ENCODE assay signal across 33 cellular contexts in genomic region chr16:67598527-67598926, GRCh38. TPM values are rescaled to one million over a fixed set of nuclear protein-coding genes. Genes with fewer than 3 reads are reported as not detected.
DNase-seq lines count a peak whose midpoint lies in the region; ATAC-seq, FAIRE-seq and TF ChIP-seq lines count a peak whose summit lies in the region.
"Had no signal": no experiment of that assay in that cellular context is flagged by ENCODE, and none has a peak within 500 bp of the region (broad histone marks: within the 10 kb centered on the region; RNA-seq: fewer than 3 reads in every experiment).

No MANE protein-coding gene starts in this region.

- H3K18ac ChIP-seq in IMR-90 (ENCODE audit: low read depth, low read length) (peak overlapping the region; percentile 6; the same call in 1 of the 2 replicates), H1 (ENCODE audit: extremely low read depth, low read length) (no peak overlapping the region)

- POLR2A ChIA-PET in A673 (lab: Charles Lee; ENCODE audit: low non-redundant PET) (no interaction called here), IMR-90 (lab: Charles Lee; ENCODE audit: unreplicated experiment) (no interaction called here), H1 (lab: Charles Lee; ENCODE audit: partially characterized antibody) (interaction anchor here (1.2 kb wide), 1 partner anchor 43 kb away, joined by 3 read pairs; no protein-coding TSS in a partner anchor)

- DNase-seq in A673 (ENCODE audit: low spot score) (no peak), IMR-90 (peak; percentile 54), H1 (ENCODE audit: low read depth in 1 of 2, low spot score in 2 of 2) (no peak), nephron progenitor cell (no peak), mucosa of gallbladder (ENCODE audit: low spot score) (no peak), activated gamma-delta T cell treated with Interleukin-2 at 50 U/mL for 16 hours (no peak), kidney glomerular epithelial cell (lab: John Stamatoyannopoulos, UW) (no peak)
- DNase-seq: activated CD4-positive, alpha-beta T cell treated with anti-CD3 and anti-CD28 coated beads, Interleukin-2, amount 50 U/mL, for 48 hours; activated CD4-positive, CD25-positive, alpha-beta regulatory T cell treated with anti-CD3 and anti-CD28 coated beads, Interleukin-2, amount 50 U/mL, for 72 hours; activated naive CD4-positive, alpha-beta T cell treated with anti-CD3 and anti-CD28 coated beads, Interleukin-2, amount 10 ng/mL, durations not matched to agents 7 days and 5 days; anterior cingulate cortex; colonic mucosa; DMS153; effector CD8-positive, alpha-beta T cell; H7; head of caudate nucleus; naive thymus-derived CD8-positive, alpha-beta T cell; NCI-H1436 treated with DMSO at 0.1 percent for 48 hours; NCI-H226; NCI-H526 treated with DMSO at 0.1 percent for 48 hours; occipital lobe; Right ventricle myocardium superior; stimulated activated CD4-positive, alpha-beta T cell treated with anti-CD3 and anti-CD28 coated beads, Interleukin-1b, Interleukin-23, amount 100 ng/mL, for 48 hours; stomach; thyroid gland had no signal

- H3K14ac ChIP-seq in IMR-90 (replicated peaks; ENCODE audit: low read depth, low read length) (no peak overlapping the region), H1 (ENCODE audit: insufficient read length) (no peak overlapping the region)

- in situ Hi-C loops in IMR-90 (cut with MboI; ENCODE audit: low sequenced_read_pairs): no loop called here

- H3K27ac ChIP-seq in A673 (ENCODE audit: low read depth, low read length, poor library complexity, severe bottlenecking) (peak overlapping the region; percentile 37), IMR-90 (ENCODE audit: insufficient read depth, low read length) (peak overlapping the region; percentile 63; the same call in 1 of the 2 replicates), H1 (ENCODE audit: low read depth, low read length) (no peak overlapping the region)
- H3K27ac ChIP-seq: breast epithelium, colonic mucosa, stomach, thyroid gland had no signal

- H3K23ac ChIP-seq in IMR-90 (ENCODE audit: low read depth, low read length): no peak overlapping the region
- no peak overlapping the region for H3K23ac ChIP-seq in H1 (ENCODE audit: insufficient read length)

- FAIRE-seq in H1 (lab: Jason Lieb, UNC): no peak
- FAIRE-seq: A204.1, GM12878, keratinocyte had no signal

- H2AK9ac ChIP-seq in IMR-90 (replicated peaks; ENCODE audit: low read depth, low read length, poor library complexity): no peak overlapping the region

- no peak overlapping the region for H2AFZ ChIP-seq in IMR-90 (replicated peaks; ENCODE audit: low read length, poor library complexity)
- no peak overlapping the region for H2AFZ ChIP-seq in H1 (ENCODE audit: low read length)

- 54% methylated on average over 3 of the region's 4 CpGs; no CpG with 5 or more reads in 1 of the 2 experiments for WGBS in IMR-90 (ENCODE audit: extremely low coverage in 2 of 2, insufficient read length in 1 of 2), 2 experiments
- WGBS in H1 (ENCODE audit: extremely low coverage in 1 of 2, insufficient coverage in 1 of 2, insufficient read length in 1 of 2, insufficient replicate concordance in 2 of 2, low coverage in 1 of 2, low lambda C conversion rate in 2 of 2, missing lambda C conversion rate in 1 of 2), 2 experiments: 84% methylated on average over 4 of the region's 4 CpGs; no CpG with 5 or more reads in 1 of the 2 experiments

- H3K36me3 Mint-ChIP-seq in nephron progenitor cell (ENCODE audit: low read depth): peaks cover 20% of the 10 kb centered on the region

- H2BK5ac ChIP-seq in IMR-90 (ENCODE audit: low read depth, low read length, poor library complexity, severe bottlenecking) (no peak overlapping the region), H1 (ENCODE audit: low read depth, low read length) (no peak overlapping the region)

- no peak overlapping the region for H3K4ac ChIP-seq in IMR-90 (ENCODE audit: low read depth, low read length)
- H3K4ac ChIP-seq in H1 (replicated peaks; ENCODE audit: insufficient read length, low read depth, low read length): no peak overlapping the region

- no peak overlapping the region for H3K4me3 Mint-ChIP-seq in nephron progenitor cell
- H3K4me3 Mint-ChIP-seq: activated naive CD4-positive, alpha-beta T cell treated with anti-CD3 and anti-CD28 coated beads, Interleukin-2, amount 10 ng/mL, durations not matched to agents 7 days and 5 days; B cell; naive thymus-derived CD8-positive, alpha-beta T cell had no signal

- no peaks in the 10 kb centered on the region for H3K9me3 ChIP-seq in A673 (ENCODE audit: low read depth, low read length, poor library complexity, severe bottlenecking)
- H3K9me3 ChIP-seq in IMR-90 (ENCODE audit: control insufficient read depth, insufficient read depth, low read length): no peaks in the 10 kb centered on the region
- H3K9me3 ChIP-seq in H1 (ENCODE audit: insufficient read depth in 2 of 2, low read depth in 1 of 2, low read length in 1 of 2): no peaks in the 10 kb centered on the region
- H3K9me3 ChIP-seq: breast epithelium, colonic mucosa, stomach, thyroid gland had no signal

- H2BK20ac ChIP-seq in IMR-90 (ENCODE audit: low read depth, low read length) (no peak overlapping the region), H1 (ENCODE audit: low read length) (no peak overlapping the region)

- ATAC-seq in IMR-90 (ENCODE audit: low read depth) (peak; percentile 58), HG03342 (IDR thresholded peaks at IDR 0.05; ENCODE audit: unreplicated experiment) (no peak)
- ATAC-seq: GM12878; naive thymus-derived CD8-positive, alpha-beta T cell; Panc1; SK-N-SH treated with all-trans-retinoic acid at 6 μM for 48 hours had no signal

- peak overlapping the region; percentile 49 for H3K27ac Mint-ChIP-seq in nephron progenitor cell
- H3K27ac Mint-ChIP-seq: activated naive CD4-positive, alpha-beta T cell treated with anti-CD3 and anti-CD28 coated beads, Interleukin-2, amount 10 ng/mL, durations not matched to agents 7 days and 5 days; B cell had no signal

- H3K27me3 ChIP-seq in A673 (replicated peaks; ENCODE audit: insufficient read depth, low read depth, low read length, poor library complexity) (no peaks in the 10 kb centered on the region), IMR-90 (ENCODE audit: control insufficient read depth, insufficient read depth, low read length) (no peaks in the 10 kb centered on the region), H1 (replicated peaks in 1 of 4; ENCODE audit: control insufficient read depth in 3 of 4, extremely low read depth in 1 of 4, insufficient read depth in 3 of 4, low read length in 3 of 4) (no peaks in the 10 kb centered on the region)
- H3K27me3 ChIP-seq: breast epithelium, colonic mucosa, stomach, thyroid gland had no signal

- H3K9me3 Mint-ChIP-seq in nephron progenitor cell: no peaks in the 10 kb centered on the region
- H3K9me3 Mint-ChIP-seq: activated naive CD4-positive, alpha-beta T cell treated with anti-CD3 and anti-CD28 coated beads, Interleukin-2, amount 10 ng/mL, durations not matched to agents 7 days and 5 days; naive thymus-derived CD8-positive, alpha-beta T cell had no signal

- H4K20me1 ChIP-seq in IMR-90 (ENCODE audit: insufficient read depth, low read length) (peaks cover 18% of the 10 kb centered on the region), H1 (replicated peaks in 1 of 2; ENCODE audit: control insufficient read depth in 1 of 2, insufficient read depth in 2 of 2, low read length in 2 of 2) (no peaks in the 10 kb centered on the region)

- no peak overlapping the region for H4K8ac ChIP-seq in IMR-90 (ENCODE audit: low read depth in 2 of 2, low read length in 2 of 2)
- H4K8ac ChIP-seq in H1 (ENCODE audit: extremely low read depth, insufficient read depth, low read length): no peak overlapping the region

- CTCF ChIA-PET in A673 (lab: Charles Lee): no interaction called here
- CTCF ChIA-PET in IMR-90 (lab: Yijun Ruan, JAX): no interaction called here
- CTCF ChIA-PET in H1 (lab: Charles Lee; ENCODE audit: partially characterized antibody): interaction anchor here (1.1 to 6.9 kb wide), 4 partner anchors 11 to 55 kb away, joined by 3 to 46 read pairs (median 3); no protein-coding TSS in a partner anchor

- no peak overlapping the region for H2AK5ac ChIP-seq in IMR-90 (ENCODE audit: low read depth, low read length)
- H2AK5ac ChIP-seq in H1 (ENCODE audit: low read depth, low read length): 0 out of 2 replicates have a peak overlapping the region, but pooled peaks have one; percentile 75

- H3K9me1 ChIP-seq in IMR-90 (ENCODE audit: insufficient read depth, low read length): peaks cover 20% of the 10 kb centered on the region

- H3K79me1 ChIP-seq in IMR-90 (ENCODE audit: low read depth in 1 of 2, low read length in 2 of 2) (peaks cover 29 to 71% of the 10 kb centered on the region in 2 experiments), H1 (ENCODE audit: low read depth, low read length) (no peaks in the 10 kb centered on the region; the same call in 1 of the 2 replicates)

- H3K23me2 ChIP-seq in H1 (ENCODE audit: low read depth, low read length): peaks cover 2% of the 10 kb centered on the region; the same call in 1 of the 2 replicates

- H4K5ac ChIP-seq in IMR-90 (ENCODE audit: low read depth, low read length): peak overlapping the region; percentile 54; the same call in 1 of the 2 replicates
- no peak overlapping the region for H4K5ac ChIP-seq in H1 (ENCODE audit: insufficient read length, low read depth, low read length)

- H2BK12ac ChIP-seq in H1 (ENCODE audit: low read depth, low read length): no peak overlapping the region

- H3K4me1 ChIP-seq in A673 (ENCODE audit: insufficient read depth, low read length, poor library complexity, severe bottlenecking): peaks cover 5% of the 10 kb centered on the region
- H3K4me1 ChIP-seq in IMR-90 (ENCODE audit: control insufficient read depth, insufficient read depth, low read length): peaks cover 10% of the 10 kb centered on the region
- peaks cover 0 to 22% (median 13%) of the 10 kb centered on the region in 4 experiments for H3K4me1 ChIP-seq in H1 (replicated peaks in 1 of 4; ENCODE audit: control insufficient read depth in 3 of 4, insufficient read depth in 4 of 4, low read length in 3 of 4)
- H3K4me1 ChIP-seq: breast epithelium, colonic mucosa had no signal

- H3K27me3 Mint-ChIP-seq in nephron progenitor cell (ENCODE audit: low read depth, poor library complexity): no peaks in the 10 kb centered on the region
- H3K27me3 Mint-ChIP-seq: activated naive CD4-positive, alpha-beta T cell treated with anti-CD3 and anti-CD28 coated beads, Interleukin-2, amount 10 ng/mL, durations not matched to agents 7 days and 5 days; B cell; naive thymus-derived CD8-positive, alpha-beta T cell had no signal

- H2BK15ac ChIP-seq in IMR-90 (ENCODE audit: low read depth, low read length) (no peak overlapping the region), H1 (ENCODE audit: low read length) (no peak overlapping the region)

- peaks cover 42% of the 10 kb centered on the region for H3K4me1 Mint-ChIP-seq in nephron progenitor cell

- intact Hi-C loops in A673 (cut with micrococcal nuclease; ENCODE audit: unreplicated experiment): loop anchor here (2.0 kb wide), 1 partner anchor 34 kb away; no protein-coding TSS in a partner anchor
- intact Hi-C loops in IMR-90 (cut with micrococcal nuclease): loop anchor here (5.0 kb wide), 1 partner anchor 36 kb away; the partner anchor contains the start of gene CTCF

- no peaks in the 10 kb centered on the region for H3K36me3 ChIP-seq in A673 (ENCODE audit: insufficient read depth, low read length, poor library complexity, severe bottlenecking)
- H3K36me3 ChIP-seq in IMR-90 (ENCODE audit: control insufficient read depth, insufficient read depth, low read length): no peaks in the 10 kb centered on the region
- H3K36me3 ChIP-seq in H1 (ENCODE audit: control insufficient read depth in 2 of 4, insufficient read depth in 4 of 4, low read length in 3 of 4): peaks cover 0 to 3% (median 0%) of the 10 kb centered on the region in 4 experiments; a peak in 1 of 8 replicates
- H3K36me3 ChIP-seq: breast epithelium, colonic mucosa, thyroid gland had no signal

- no peak for TF ChIP-seq EP300 in H1 (IDR thresholded peaks at IDR 0.05; ENCODE audit: borderline replicate concordance in 1 of 2, low read depth in 2 of 2, low read length in 2 of 2)

- BruUV-seq in A673 (replicated peaks; lab: Mats Ljungman, UMichigan) (no TSS peak), IMR-90 (replicated peaks; lab: Mats Ljungman, UMichigan) (no TSS peak)

- peaks cover 3 to 68% of the 10 kb centered on the region in 2 experiments; a peak in 3 of 4 replicates for H3K79me2 ChIP-seq in H1 (ENCODE audit: control insufficient read depth in 1 of 2, insufficient read depth in 2 of 2, low read length in 2 of 2)

- TF ChIP-seq RAD21 in IMR-90 (IDR thresholded peaks at IDR 0.05; ENCODE audit: low read length) (no peak), H1 (IDR thresholded peaks at IDR 0.05 in 1 of 2, conservative IDR thresholded peaks at IDR 0.05 in 1 of 2; ENCODE audit: low read depth in 2 of 2, low read length in 2 of 2) (no peak)

- no peak overlapping the region for H4K91ac ChIP-seq in IMR-90 (ENCODE audit: insufficient read depth, low read depth, low read length)
- no peak overlapping the region for H4K91ac ChIP-seq in H1 (replicated peaks; ENCODE audit: insufficient read length, low read length)

- H3K4me3 ChIP-seq in A673 (ENCODE audit: low read depth, low read length, poor library complexity, severe bottlenecking) (no peak overlapping the region), IMR-90 (ENCODE audit: insufficient read depth, low read depth, low read length) (no peak overlapping the region), H1 (ENCODE audit: extremely low read depth in 1 of 4, insufficient read depth in 2 of 4, low read depth in 3 of 4, low read length in 4 of 4) (no peak overlapping the region)
- H3K4me3 ChIP-seq: breast epithelium, colonic mucosa, GM12878, stomach, thyroid gland had no signal

- H3K4me2 ChIP-seq in IMR-90 (ENCODE audit: low read depth, low read length) (peak overlapping the region; percentile 88), H1 (ENCODE audit: insufficient read depth in 1 of 2, low read depth in 2 of 2, low read length in 2 of 2) (no peak overlapping the region)

- H3K56ac ChIP-seq in IMR-90 (ENCODE audit: extremely low read depth, insufficient read depth, low read length): no peak overlapping the region
- H3K56ac ChIP-seq in H1 (replicated peaks; ENCODE audit: insufficient read length, low read depth, low read length): no peak overlapping the region

- H2BK120ac ChIP-seq in IMR-90 (ENCODE audit: low read depth, low read length) (no peak overlapping the region), H1 (replicated peaks; ENCODE audit: low read depth, low read length) (no peak overlapping the region)

- H3K9ac ChIP-seq in IMR-90 (ENCODE audit: low read depth, low read length): no peak overlapping the region
- no peak overlapping the region for H3K9ac ChIP-seq in H1 (replicated peaks in 1 of 4; ENCODE audit: extremely low read depth in 1 of 4, low read depth in 3 of 4, low read length in 3 of 4)

- TF ChIP-seq POLR2A in IMR-90 (IDR thresholded peaks at IDR 0.05; ENCODE audit: low read depth, low read length) (no peak), H1 (IDR thresholded peaks at IDR 0.05; ENCODE audit: control extremely low read depth in 1 of 2, low read depth in 2 of 2, low read length in 2 of 2) (no peak)

- TF ChIP-seq CTCF in A673 (conservative IDR thresholded peaks at IDR 0.05; ENCODE audit: low read depth, low read length) (no peak), IMR-90 (conservative IDR thresholded peaks at IDR 0.05; ENCODE audit: low read depth, low read length) (no peak), H1 (IDR thresholded peaks at IDR 0.05; ENCODE audit: control extremely low read depth in 1 of 3, insufficient read depth in 1 of 3, low read depth in 1 of 3, low read length in 3 of 3) (no peak), nephron progenitor cell (IDR thresholded peaks at IDR 0.05) (no peak)

- dilution Hi-C loops in IMR-90 (cut with HindIII; ENCODE audit: low sequenced_read_pairs, unreplicated experiment): no loop called here

RNA-seq across cellular contexts. Expression of gene CTCF, which starts 36.2 kb away (rescaled TPM):
- 68.6 and 74.7 TPM in 2 replicates for total RNA-seq in A673 (2021)
- total RNA-seq in IMR-90 (2012; rRNA removed): 22.8 and 26.4 TPM in 2 replicates
- 16.1 and 16.7 TPM in 2 replicates for polyA plus RNA-seq in IMR-90 (2012; rRNA removed)
- 5.6 and 8.3 TPM in 2 replicates for polyA plus RNA-seq in IMR-90 (2012; cell fraction: cytosol; rRNA removed)
- 5.5 and 15.8 TPM in 2 replicates for polyA plus RNA-seq in IMR-90 (2012; cell fraction: nucleus; rRNA removed; ENCODE audit: low replicate concordance)
- 66.0 and 67.5 TPM in 2 replicates for total RNA-seq in H1 (2021; fragmentation: NEBNext Ultra II Directional; extraction: Animal tissue kit (Norgen Biotek cat#: 25700))
- 24.2 and 32.4 TPM in 2 replicates for polyA plus RNA-seq in H1 (2011; rRNA removed)
- polyA plus RNA-seq in H1 (2011; cell fraction: cytosol; rRNA removed): 37.2 TPM
- polyA plus RNA-seq in H1 (2011; cell fraction: nucleus; rRNA removed): 29.2 TPM
- polyA plus RNA-seq in H1 (2012, experiment 1 of 2): 43.4 to 53.6 TPM (median 48.6 TPM) in 4 replicates
- polyA plus RNA-seq in H1 (2012, experiment 2 of 2): 8.4 TPM
- 36.9 TPM for polyA plus RNA-seq in H1 (2013, experiment 1 of 2)
- 34.8 TPM for polyA plus RNA-seq in H1 (2013, experiment 2 of 2)
- polyA minus RNA-seq in H1 (2011; rRNA and poly(A)+ RNA removed): 68.3 and 71.1 TPM in 2 replicates
- polyA minus RNA-seq in H1 (2011; cell fraction: cytosol; rRNA and poly(A)+ RNA removed): 32.3 TPM
- polyA minus RNA-seq in H1 (2011; cell fraction: nucleus; rRNA and poly(A)+ RNA removed): 38.8 TPM
- 39.8 TPM for total RNA-seq in mucosa of gallbladder

RNA-seq across cellular contexts. Expression of gene CARMIL2, which starts 46.4 kb away (rescaled TPM):
- total RNA-seq in A673 (2021): 4.4 and 9.5 TPM in 2 replicates
- 0.18 and 0.28 TPM in 2 replicates for total RNA-seq in IMR-90 (2012; rRNA removed)
- polyA plus RNA-seq in IMR-90 (2012; rRNA removed): 0.77 and 0.97 TPM in 2 replicates
- polyA plus RNA-seq in IMR-90 (2012; cell fraction: cytosol; rRNA removed): 0.65 and 0.75 TPM in 2 replicates
- 2.3 and 3.8 TPM in 2 replicates for polyA plus RNA-seq in IMR-90 (2012; cell fraction: nucleus; rRNA removed; ENCODE audit: low replicate concordance)
- 34.5 and 36.7 TPM in 2 replicates for total RNA-seq in H1 (2021; fragmentation: NEBNext Ultra II Directional; extraction: Animal tissue kit (Norgen Biotek cat#: 25700))
- polyA plus RNA-seq in H1 (2011; rRNA removed): 15.7 and 29.8 TPM in 2 replicates
- polyA plus RNA-seq in H1 (2011; cell fraction: cytosol; rRNA removed): 16.3 TPM
- 110 TPM for polyA plus RNA-seq in H1 (2011; cell fraction: nucleus; rRNA removed)
- 15.1 to 29.6 TPM (median 24.7 TPM) in 4 replicates for polyA plus RNA-seq in H1 (2012, experiment 1 of 2)
- polyA plus RNA-seq in H1 (2012, experiment 2 of 2): 20.2 TPM
- polyA plus RNA-seq in H1 (2013, experiment 1 of 2): 26.1 TPM
- polyA plus RNA-seq in H1 (2013, experiment 2 of 2): 23.1 TPM
- polyA minus RNA-seq in H1 (2011; rRNA and poly(A)+ RNA removed): 10.4 and 13.2 TPM in 2 replicates
- polyA minus RNA-seq in H1 (2011; cell fraction: cytosol; rRNA and poly(A)+ RNA removed): 17.1 TPM
- 35.2 TPM for polyA minus RNA-seq in H1 (2011; cell fraction: nucleus; rRNA and poly(A)+ RNA removed)
- total RNA-seq in mucosa of gallbladder: 4.3 TPM
- polyA plus RNA-seq: keratinocyte had no signal
